In genomic region chr6:138864343-138864890, GRCh38 we compare ENCODE assay signal across 23 cellular contexts.
DNase-seq lines count a peak whose midpoint lies in the region; ATAC-seq, FAIRE-seq and TF ChIP-seq lines count a peak whose summit lies in the region.
"Had no signal": no experiment of that assay in that cellular context is flagged by ENCODE, and none has a peak within 500 bp of the region (broad histone marks: within the 10 kb centered on the region; RNA-seq: fewer than 3 reads in every experiment).

No MANE protein-coding gene starts in this region.

- no peak overlapping the region for H2BK20ac ChIP-seq in IMR-90 (ENCODE audit: low read depth, low read length)

- CTCF ChIA-PET in IMR-90 (lab: Yijun Ruan, JAX) = no interaction called here

- 41% methylated on average over 2 of the region's 6 CpGs; no CpG with 5 or more reads in 1 of the 2 experiments for WGBS in IMR-90 (ENCODE audit: extremely low coverage in 2 of 2, insufficient read length in 1 of 2), 2 experiments

- TF ChIP-seq RAD21 in IMR-90 (IDR thresholded peaks at IDR 0.05; ENCODE audit: low read length) = no peak
- TF ChIP-seq RAD21 in neural cell (conservative IDR thresholded peaks at IDR 0.05) = no peak

- no peaks in the 10 kb centered on the region for H3K9me2 ChIP-seq in neural cell (ENCODE audit: insufficient read depth, low read length)

- POLR2A ChIA-PET in IMR-90 (lab: Charles Lee; ENCODE audit: unreplicated experiment) = no interaction called here

- peak; percentile 26 for TF ChIP-seq EP300 in neural cell (conservative IDR thresholded peaks at IDR 0.05; ENCODE audit: poor library complexity, severe bottlenecking)

- H3K4me1 ChIP-seq in IMR-90 (ENCODE audit: control insufficient read depth, insufficient read depth, low read length) (no peaks in the 10 kb centered on the region), astrocyte (ENCODE audit: insufficient read depth, low read length) (peaks cover 3% of the 10 kb centered on the region), left ventricle myocardium inferior (peaks cover 46% of the 10 kb centered on the region), vagina (no peaks in the 10 kb centered on the region), lower lobe of right lung (no peaks in the 10 kb centered on the region)
- H3K4me1 ChIP-seq: SJSA1 had no signal

- H2AK5ac ChIP-seq in IMR-90 (ENCODE audit: low read depth, low read length) = no peak overlapping the region

- H2AFZ ChIP-seq in IMR-90 (replicated peaks; ENCODE audit: low read length, poor library complexity) (no peak overlapping the region), astrocyte (ENCODE audit: low read depth, low read length) (no peak overlapping the region), neural cell (ENCODE audit: low read depth, low read length) (no peak overlapping the region)
- H2AFZ ChIP-seq: GM23248 had no signal

- ATAC-seq in IMR-90 (ENCODE audit: low read depth) (peak; percentile 42), GM19395 (IDR thresholded peaks at IDR 0.05; ENCODE audit: unreplicated experiment) (no peak), GM21619 (IDR thresholded peaks at IDR 0.05; ENCODE audit: unreplicated experiment) (no peak), lower lobe of right lung (no peak)
- ATAC-seq: Panc1 had no signal

- H3K9me3 ChIP-seq in IMR-90 (ENCODE audit: control insufficient read depth, insufficient read depth, low read length) = no peaks in the 10 kb centered on the region
- H3K9me3 ChIP-seq in astrocyte (ENCODE audit: insufficient read depth, low read depth, low read length) = no peaks in the 10 kb centered on the region
- no peaks in the 10 kb centered on the region for H3K9me3 ChIP-seq in left ventricle myocardium inferior (replicated peaks)
- H3K9me3 ChIP-seq in neural cell (ENCODE audit: low read length) = no peaks in the 10 kb centered on the region
- H3K9me3 ChIP-seq in vagina = no peaks in the 10 kb centered on the region
- no peaks in the 10 kb centered on the region for H3K9me3 ChIP-seq in lower lobe of right lung
- H3K9me3 ChIP-seq: SJSA1 had no signal

- H3K9ac ChIP-seq in IMR-90 (ENCODE audit: low read depth, low read length) = no peak overlapping the region
- H3K9ac ChIP-seq in astrocyte (ENCODE audit: low read length) = no peak overlapping the region
- no peak overlapping the region for H3K9ac ChIP-seq in neural cell (ENCODE audit: low read length)
- H3K9ac ChIP-seq: GM23248 had no signal

- H3K27ac ChIP-seq in IMR-90 (ENCODE audit: insufficient read depth, low read length) = no peak overlapping the region
- H3K27ac ChIP-seq in astrocyte (ENCODE audit: low read depth, low read length) = no peak overlapping the region
- peak overlapping the region; percentile 88 for H3K27ac ChIP-seq in left ventricle myocardium inferior (replicated peaks)
- peak overlapping the region; percentile 4 for H3K27ac ChIP-seq in neural cell (ENCODE audit: low read length)
- H3K27ac ChIP-seq in vagina = no peak overlapping the region
- H3K27ac ChIP-seq in lower lobe of right lung = no peak overlapping the region
- H3K27ac ChIP-seq: C4-2B, GM23248, SJSA1 had no signal

- no peak overlapping the region for H2BK15ac ChIP-seq in IMR-90 (ENCODE audit: low read depth, low read length)

- H3K4me2 ChIP-seq in IMR-90 (ENCODE audit: low read depth, low read length) (peak overlapping the region; percentile 67), astrocyte (ENCODE audit: low read length) (peak overlapping the region; percentile 6), neural cell (ENCODE audit: low read length) (no peak overlapping the region)

- H3K79me2 ChIP-seq in astrocyte (ENCODE audit: insufficient read depth, low read length) (no peaks in the 10 kb centered on the region), neural cell (replicated peaks; ENCODE audit: insufficient read depth, low read length) (no peaks in the 10 kb centered on the region)

- no peaks in the 10 kb centered on the region for H3K9me1 ChIP-seq in IMR-90 (ENCODE audit: insufficient read depth, low read length)

- H3K36me3 Mint-ChIP-seq in astrocyte (ENCODE audit: low read depth, unreplicated experiment) = no peaks in the 10 kb centered on the region

- no TSS peak for BruUV-seq in IMR-90 (replicated peaks; lab: Mats Ljungman, UMichigan)

- no peak overlapping the region for H2AK9ac ChIP-seq in IMR-90 (replicated peaks; ENCODE audit: low read depth, low read length, poor library complexity)

- H3K27me3 ChIP-seq in IMR-90 (ENCODE audit: control insufficient read depth, insufficient read depth, low read length) = peaks cover 1% of the 10 kb centered on the region
- H3K27me3 ChIP-seq in astrocyte (ENCODE audit: insufficient read depth, low read length) = no peaks in the 10 kb centered on the region
- no peaks in the 10 kb centered on the region for H3K27me3 ChIP-seq in left ventricle myocardium inferior (ENCODE audit: low read depth)
- H3K27me3 ChIP-seq in neural cell (ENCODE audit: insufficient read depth, low read depth, low read length) = no peaks in the 10 kb centered on the region
- no peaks in the 10 kb centered on the region for H3K27me3 ChIP-seq in vagina
- H3K27me3 ChIP-seq in lower lobe of right lung (ENCODE audit: low read depth) = no peaks in the 10 kb centered on the region
- H3K27me3 ChIP-seq: SJSA1 had no signal

- TF ChIP-seq CTCF in IMR-90 (conservative IDR thresholded peaks at IDR 0.05; ENCODE audit: low read depth, low read length) = no peak
- no peak for TF ChIP-seq CTCF in astrocyte (IDR thresholded peaks at IDR 0.05; ENCODE audit: insufficient read depth, low read depth, low read length)
- no peak for TF ChIP-seq CTCF in left ventricle myocardium inferior (IDR thresholded peaks at IDR 0.05; ENCODE audit: borderline replicate concordance)
- TF ChIP-seq CTCF in neural cell (IDR thresholded peaks at IDR 0.05; ENCODE audit: poor library complexity, severe bottlenecking) = no peak
- TF ChIP-seq CTCF in vagina (IDR thresholded peaks at IDR 0.05) = no peak
- no peak for TF ChIP-seq CTCF in lower lobe of right lung (IDR thresholded peaks at IDR 0.05)

- dilution Hi-C loops in IMR-90 (cut with HindIII; ENCODE audit: low sequenced_read_pairs, unreplicated experiment) = no loop called here

- no peaks in the 10 kb centered on the region for H3K36me3 ChIP-seq in IMR-90 (ENCODE audit: control insufficient read depth, insufficient read depth, low read length)
- H3K36me3 ChIP-seq in astrocyte (ENCODE audit: insufficient read depth, low read length) = no peaks in the 10 kb centered on the region
- H3K36me3 ChIP-seq in left ventricle myocardium inferior = no peaks in the 10 kb centered on the region
- H3K36me3 ChIP-seq in neural cell (ENCODE audit: insufficient read depth, low read length) = no peaks in the 10 kb centered on the region
- H3K36me3 ChIP-seq in vagina = no peaks in the 10 kb centered on the region
- H3K36me3 ChIP-seq in lower lobe of right lung = no peaks in the 10 kb centered on the region
- H3K36me3 ChIP-seq: SJSA1 had no signal

- TF ChIP-seq POLR2A in IMR-90 (IDR thresholded peaks at IDR 0.05; ENCODE audit: low read depth, low read length) (no peak), vagina (IDR thresholded peaks at IDR 0.05) (no peak)

- H3K4ac ChIP-seq in IMR-90 (ENCODE audit: low read depth, low read length) = no peak overlapping the region

- H3K79me1 ChIP-seq in IMR-90 (ENCODE audit: low read depth in 1 of 2, low read length in 2 of 2) = no peaks in the 10 kb centered on the region

- no peak overlapping the region for H3K4me3 Mint-ChIP-seq in astrocyte (ENCODE audit: unreplicated experiment)
- H3K4me3 Mint-ChIP-seq: H9 had no signal

- H4K91ac ChIP-seq in IMR-90 (ENCODE audit: insufficient read depth, low read depth, low read length) = no peak overlapping the region

- no peak overlapping the region for H3K27ac Mint-ChIP-seq in astrocyte (ENCODE audit: unreplicated experiment)
- H3K27ac Mint-ChIP-seq: H9 had no signal

- H3K14ac ChIP-seq in IMR-90 (replicated peaks; ENCODE audit: low read depth, low read length) = no peak overlapping the region

- no peak overlapping the region for H4K8ac ChIP-seq in IMR-90 (ENCODE audit: low read depth in 2 of 2, low read length in 2 of 2)

- no peaks in the 10 kb centered on the region for H4K20me1 ChIP-seq in IMR-90 (ENCODE audit: insufficient read depth, low read length)
- H4K20me1 ChIP-seq in astrocyte (ENCODE audit: insufficient read depth, low read length) = no peaks in the 10 kb centered on the region
- H4K20me1 ChIP-seq in neural cell (ENCODE audit: insufficient read depth) = no peaks in the 10 kb centered on the region

- intact Hi-C loops in IMR-90 (cut with micrococcal nuclease) (no loop called here), left ventricle myocardium inferior (cut with micrococcal nuclease) (no loop called here), vagina (cut with DNase I) (no loop called here), lower lobe of right lung (cut with DNase I) (no loop called here)

- no peak overlapping the region for H2BK120ac ChIP-seq in IMR-90 (ENCODE audit: low read depth, low read length)

- no peak overlapping the region for H2BK5ac ChIP-seq in IMR-90 (ENCODE audit: low read depth, low read length, poor library complexity, severe bottlenecking)

- peaks cover 5% of the 10 kb centered on the region for H3K4me1 Mint-ChIP-seq in astrocyte (ENCODE audit: low read depth, unreplicated experiment)

- peaks cover 7% of the 10 kb centered on the region for H3K9me3 Mint-ChIP-seq in astrocyte (ENCODE audit: unreplicated experiment)

- DNase-seq in IMR-90 = peak; percentile 13
- no peak for DNase-seq in astrocyte (ENCODE audit: low read depth)
- no peak for DNase-seq in left ventricle myocardium inferior
- no peak for DNase-seq in vagina (ENCODE audit: extremely low spot score in 2 of 2)
- DNase-seq in lower lobe of right lung = no peak
- DNase-seq: DMS53, GF-D8, GM23248, H9, MV-4-11, NCI-H1105 treated with DMSO at 0.1 percent for 48 hours, NCI-H2029 treated with DMSO at 0.1 percent for 48 hours, NCI-H345, NCI-H524, NCI-H82 had no signal

- H3K4me3 ChIP-seq in IMR-90 (ENCODE audit: insufficient read depth, low read depth, low read length) (no peak overlapping the region), astrocyte (ENCODE audit: insufficient read depth, low read depth, low read length) (no peak overlapping the region), left ventricle myocardium inferior (peak overlapping the region; percentile 26), neural cell (ENCODE audit: low read length) (no peak overlapping the region), vagina (no peak overlapping the region), lower lobe of right lung (no peak overlapping the region)
- H3K4me3 ChIP-seq: GM23248, SJSA1 had no signal

- no peak overlapping the region for H3K23ac ChIP-seq in IMR-90 (ENCODE audit: low read depth, low read length)

- peaks cover 2% of the 10 kb centered on the region for H3K27me3 Mint-ChIP-seq in astrocyte (ENCODE audit: low read depth, unreplicated experiment)

- FAIRE-seq in astrocyte (lab: Jason Lieb, UNC) = no peak
- FAIRE-seq: A204.1, D721Med had no signal

- no peak overlapping the region for H4K5ac ChIP-seq in IMR-90 (ENCODE audit: low read depth, low read length)

- H3K56ac ChIP-seq in IMR-90 (ENCODE audit: extremely low read depth, insufficient read depth, low read length) = no peak overlapping the region

- in situ Hi-C loops in IMR-90 (cut with MboI; ENCODE audit: low sequenced_read_pairs) = no loop called here

- no peaks in the 10 kb centered on the region for H3F3A ChIP-seq in neural cell (ENCODE audit: insufficient read depth, low read length, poor library complexity, severe bottlenecking)

- no peak overlapping the region for H3K18ac ChIP-seq in IMR-90 (ENCODE audit: low read depth, low read length)

Comparison
In these comparisons a context has a peak if more than half of its experiments do, and no peak if none do; other contexts are left out.
1. H3K27ac ChIP-seq: peak in left ventricle myocardium inferior (single experiment) and neural cell (single experiment); none in IMR-90 (single experiment), astrocyte (single experiment), vagina (single experiment) and lower lobe of right lung (single experiment).